Comparison of ENCODE assay signal across 30 cellular contexts in the genomic region with DNA sequence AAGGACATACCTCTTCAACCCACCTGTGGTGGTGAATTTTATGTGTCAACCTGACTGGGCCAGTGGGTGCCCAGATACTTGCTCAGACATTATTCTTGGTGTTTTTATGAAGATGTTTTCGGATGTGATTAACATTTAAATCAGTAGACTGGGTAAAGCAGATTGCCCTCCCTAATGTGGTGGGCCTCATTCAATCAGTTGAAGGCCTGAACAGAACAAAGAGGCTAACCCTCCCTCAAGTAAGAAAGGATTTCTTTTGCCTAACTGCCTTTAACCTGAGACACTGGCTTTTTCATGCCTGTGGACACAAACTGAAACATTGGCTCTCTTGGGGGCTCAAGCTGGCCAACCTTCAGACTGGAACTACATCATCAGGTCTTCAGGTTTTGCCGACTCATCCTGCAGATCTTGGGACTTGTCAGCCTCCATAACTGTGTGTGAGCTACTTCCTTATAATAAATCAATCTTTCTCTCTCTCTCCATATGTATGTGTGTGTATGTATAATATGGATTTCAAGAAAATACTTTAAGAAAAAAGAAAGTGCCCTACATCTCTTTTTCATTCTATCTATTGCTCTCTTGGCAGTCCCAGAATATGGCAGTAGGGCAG. TPM values are rescaled to one million over a fixed set of nuclear protein-coding genes. Genes with fewer than 3 reads are reported as not detected.
"Had no signal": no experiment of that assay in that cellular context is flagged by ENCODE, and none has a peak within 500 bp of the region (broad histone marks: within the 10 kb centered on the region; RNA-seq: fewer than 3 reads in every experiment).

No MANE protein-coding gene starts in this region.

- H3K9me3 ChIP-seq: ascending aorta, esophagus muscularis mucosa, heart right ventricle, lower lobe of right lung, pancreas, prostate gland, sigmoid colon, thoracic aorta, uterus had no signal

- H3K4me1 ChIP-seq: esophagus muscularis mucosa, foreskin keratinocyte, heart right ventricle, lower lobe of right lung, pancreas, prostate gland, sigmoid colon, uterus had no signal

- FAIRE-seq: pancreas, small intestine had no signal

- H3K4me3 ChIP-seq: ascending aorta, esophagus muscularis mucosa, heart right ventricle, lower lobe of right lung, pancreas, prostate gland, sigmoid colon, thoracic aorta, uterus had no signal

- H3K36me3 ChIP-seq: ascending aorta, esophagus muscularis mucosa, heart right ventricle, lower lobe of right lung, pancreas, prostate gland, sigmoid colon, thoracic aorta, uterus had no signal

- ATAC-seq: activated CD4-positive, CD25-positive, alpha-beta regulatory T cell treated with anti-CD3 and anti-CD28 coated beads, Interleukin-2, amount 50 U/mL, for 24 hours; foreskin keratinocyte; heart right ventricle; left lobe of liver; lower lobe of right lung; naive thymus-derived CD8-positive, alpha-beta T cell; pancreas; stimulated activated effector memory CD8-positive, alpha-beta T cell treated with anti-CD3 and anti-CD28 coated beads, Interleukin-12 subunit alpha, Interleukin-12 subunit beta, amount 100 ng/mL, for 72 hours had no signal

- H3K27ac ChIP-seq: ascending aorta, esophagus muscularis mucosa, foreskin keratinocyte, heart right ventricle, lower lobe of right lung, pancreas, prostate gland, sigmoid colon, thoracic aorta, uterus had no signal

- H3K27me3 ChIP-seq: ascending aorta, esophagus muscularis mucosa, foreskin keratinocyte, pancreas, sigmoid colon, uterus had no signal

- DNase-seq: activated CD4-positive, alpha-beta T cell treated with anti-CD3 and anti-CD28 coated beads for 48 hours; activated CD4-positive, alpha-beta T cell treated with anti-CD3 and anti-CD28 coated beads, Interleukin-2, amount 50 U/mL, for 48 hours; activated CD8-positive, alpha-beta memory T cell treated with anti-CD3 and anti-CD28 coated beads, Interleukin-2, amount 50 U/mL, for 4 hours; activated effector memory CD4-positive, alpha-beta T cell treated with anti-CD3 and anti-CD28 coated beads, Interleukin-2, amount 50 U/mL, for 16 hours; activated naive CD4-positive, alpha-beta T cell treated with anti-CD3 and anti-CD28 coated beads, Interleukin-2, amount 10 ng/mL, durations not matched to agents 7 days and 5 days; activated naive CD8-positive, alpha-beta T cell treated with anti-CD3 and anti-CD28 coated beads, Interleukin-2, amount 10 ng/mL, durations not matched to agents 7 days and 5 days; activated T-cell treated with anti-CD3 and anti-CD28 coated beads, Interleukin-2, amount 50 U/mL, for 1 hour; foreskin keratinocyte; heart right ventricle; kidney glomerular epithelial cell; lower lobe of right lung; mesenchymal stem cell; naive thymus-derived CD8-positive, alpha-beta T cell; nucleus accumbens; pancreas; retina; sigmoid colon; small intestine; stimulated activated CD4-positive, alpha-beta T cell treated with anti-CD3 and anti-CD28 coated beads, Interleukin-4, amount 100 ng/mL, for 24 hours; T-helper 9 cell; uterus had no signal

RNA-seq across cellular contexts. Expression of a gene that starts 39.4 kb away (rescaled TPM):
- total RNA-seq: activated CD8-positive, alpha-beta memory T cell treated with anti-CD3 and anti-CD28 coated beads for 36 hours; activated naive CD8-positive, alpha-beta T cell treated with anti-CD3 and anti-CD28 coated beads, Interleukin-2, amount 10 ng/mL, durations not matched to agents 7 days and 5 days; activated T-helper 1 cell treated with anti-CD3 and anti-CD28 coated beads, Interleukin-12 subunit alpha, Interleukin-12 subunit beta, Interleukin-2, Interleukin-4 antibody, amounts not matched to agents 30 ng/mL and 10 ng/mL and 1 ng/mL, durations not matched to agents 14 hours and 24 hours and 36 hours; foreskin keratinocyte; naive thymus-derived CD8-positive, alpha-beta T cell had no signal
- polyA plus RNA-seq: foreskin keratinocyte had no signal
